ENCODE assay signal across 31 cellular contexts in the genomic region with DNA sequence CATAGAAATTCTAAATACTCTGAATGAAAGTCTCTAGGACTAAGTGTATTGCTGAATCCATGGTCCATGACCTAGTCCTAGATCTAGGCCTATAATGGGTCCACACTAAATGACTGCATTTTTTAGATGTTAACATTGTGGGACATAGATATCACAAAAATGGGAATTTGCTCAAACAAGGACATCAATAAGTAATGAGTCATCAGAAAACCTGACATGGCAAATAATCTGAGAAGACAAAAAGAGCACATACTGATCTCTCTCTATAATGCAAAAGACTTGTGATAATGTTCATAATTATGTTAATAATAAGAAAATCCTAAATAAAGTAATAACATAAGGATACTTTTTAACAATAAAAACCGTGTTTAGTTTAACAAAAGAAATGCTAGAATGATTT.
"Had no signal": no experiment of that assay in that cellular context is flagged by ENCODE, and none has a peak within 500 bp of the region (broad histone marks: within the 10 kb centered on the region; RNA-seq: fewer than 3 reads in every experiment).

No MANE protein-coding gene starts in this region.

- H3K4me3 ChIP-seq: left lung, lower lobe of right lung, pancreas, prostate gland, sigmoid colon, smooth muscle cell, stomach, testis, thyroid gland, transverse colon, upper lobe of left lung, vagina had no signal

- H3K4me1 ChIP-seq: left lung, lower lobe of right lung, pancreas, prostate gland, sigmoid colon, stomach, testis, thyroid gland, transverse colon, upper lobe of left lung, vagina had no signal

- H3K4me2 ChIP-seq: smooth muscle cell had no signal

- FAIRE-seq: islet of Langerhans, pancreas had no signal

- H3K9me3 ChIP-seq: left lung, lower lobe of right lung, pancreas, prostate gland, sigmoid colon, testis, thyroid gland, transverse colon, upper lobe of left lung, vagina had no signal

- DNase-seq: hypothalamus; immature natural killer cell; kidney; left colon; left lung; lower lobe of right lung; mammary epithelial cell; mesenchymal stem cell; naive thymus-derived CD8-positive, alpha-beta T cell; nucleus accumbens; pancreas; posterior cingulate gyrus; retina; right cardiac atrium; sigmoid colon; stimulated activated CD4-positive, alpha-beta T cell treated with anti-CD3 and anti-CD28 coated beads, Interleukin-1b, Interleukin-23, amount 100 ng/mL, for 48 hours; stimulated activated CD4-positive, alpha-beta T cell treated with anti-CD3 and anti-CD28 coated beads, Interleukin-2, amount 100 ng/mL, for 48 hours; stimulated activated CD4-positive, alpha-beta T cell treated with anti-CD3 and anti-CD28 coated beads, Interleukin-4, amount 100 ng/mL, for 4 hours; stimulated activated naive B cell treated with anti-CD40 and anti-IgM and Interleukin-4, amounts not matched to agents 10 μg/mL and 1 μg/mL and 100 μg/mL, for 72 hours; stimulated activated naive CD8-positive, alpha-beta T cell treated with anti-CD3 and anti-CD28 coated beads, Interleukin-15, Interleukin-2, amounts not matched to agents 100 U/mL and 50 U/mL, for 24 hours; stomach; testis; thyroid gland; transverse colon; upper lobe of left lung had no signal

- H3K9me3 Mint-ChIP-seq: nephron had no signal

- H3K36me3 Mint-ChIP-seq: immature natural killer cell; naive thymus-derived CD8-positive, alpha-beta T cell; stimulated activated naive B cell treated with anti-CD40 and anti-IgM and Interleukin-4, amounts not matched to agents 10 μg/mL and 1 μg/mL and 100 μg/mL, for 72 hours had no signal

- H3K27me3 ChIP-seq: left lung, pancreas, sigmoid colon, stomach, testis, thyroid gland, transverse colon, upper lobe of left lung, vagina had no signal

- H3K27ac Mint-ChIP-seq: immature natural killer cell; naive thymus-derived CD8-positive, alpha-beta T cell; nephron; stimulated activated naive B cell treated with anti-CD40 and anti-IgM and Interleukin-4, amounts not matched to agents 10 μg/mL and 1 μg/mL and 100 μg/mL, for 72 hours had no signal

- H3K27ac ChIP-seq: left lung, lower lobe of right lung, pancreas, prostate gland, sigmoid colon, stomach, testis, thyroid gland, transverse colon, upper lobe of left lung, vagina had no signal

- H3K4me3 Mint-ChIP-seq: immature natural killer cell; naive thymus-derived CD8-positive, alpha-beta T cell; nephron; neural crest cell; stimulated activated naive B cell treated with anti-CD40 and anti-IgM and Interleukin-4, amounts not matched to agents 10 μg/mL and 1 μg/mL and 100 μg/mL, for 72 hours had no signal

- H3K36me3 ChIP-seq: left lung, lower lobe of right lung, pancreas, prostate gland, sigmoid colon, stomach, thyroid gland, transverse colon, upper lobe of left lung, vagina had no signal

- ATAC-seq: left colon; left lung; lower lobe of right lung; naive thymus-derived CD8-positive, alpha-beta T cell; pancreas; right cardiac atrium; stimulated activated naive B cell treated with anti-CD40 and anti-IgM and Interleukin-4, amounts not matched to agents 10 μg/mL and 1 μg/mL and 100 μg/mL, for 72 hours; stimulated activated naive CD8-positive, alpha-beta T cell treated with anti-CD3 and anti-CD28 coated beads, Interleukin-15, Interleukin-2, amounts not matched to agents 100 U/mL and 50 U/mL, for 24 hours had no signal

- H3K27me3 Mint-ChIP-seq: naive thymus-derived CD8-positive, alpha-beta T cell; stimulated activated naive B cell treated with anti-CD40 and anti-IgM and Interleukin-4, amounts not matched to agents 10 μg/mL and 1 μg/mL and 100 μg/mL, for 72 hours had no signal

- H3K4me1 Mint-ChIP-seq: immature natural killer cell; naive thymus-derived CD8-positive, alpha-beta T cell; nephron; neural crest cell; stimulated activated naive B cell treated with anti-CD40 and anti-IgM and Interleukin-4, amounts not matched to agents 10 μg/mL and 1 μg/mL and 100 μg/mL, for 72 hours had no signal
